19 cellular contexts compared by ENCODE assay signal in the genomic region with DNA sequence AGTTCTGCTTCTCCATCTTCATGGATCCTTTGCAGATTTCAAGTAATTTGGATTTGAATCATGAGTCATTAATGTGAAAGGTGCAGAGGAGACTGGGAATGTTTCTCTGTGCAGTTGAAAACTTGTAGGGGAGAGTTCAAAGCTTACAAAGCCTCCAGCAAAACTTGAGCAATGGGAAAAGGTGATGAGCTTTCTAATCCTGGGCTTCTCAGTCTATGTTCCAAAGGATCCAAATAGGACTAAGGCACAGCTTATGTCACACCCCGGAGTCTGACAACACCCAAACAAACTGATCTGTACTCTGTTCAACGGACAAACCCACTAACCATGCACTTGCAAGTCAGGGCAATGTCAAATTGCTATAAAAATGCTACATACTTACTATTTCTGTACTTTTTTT.
DNase-seq lines count a peak whose midpoint lies in the region; ATAC-seq and TF ChIP-seq lines count a peak whose summit lies in the region.
"Had no signal": no experiment of that assay in that cellular context is flagged by ENCODE, and none has a peak within 500 bp of the region (broad histone marks: within the 10 kb centered on the region; RNA-seq: fewer than 3 reads in every experiment).

No MANE protein-coding gene starts in this region.

- H3K27ac ChIP-seq in A673 (ENCODE audit: low read depth, low read length, poor library complexity, severe bottlenecking): peak overlapping the region; percentile 10
- H3K27ac ChIP-seq in RWPE1: peak overlapping the region; percentile 57
- no peak overlapping the region for H3K27ac ChIP-seq in CD8-positive, alpha-beta memory T cell (ENCODE audit: low read depth, low read length)
- H3K27ac ChIP-seq: SJCRH30 had no signal

- TF ChIP-seq CTCF in A673 (conservative IDR thresholded peaks at IDR 0.05; ENCODE audit: low read depth, low read length): no peak
- TF ChIP-seq CTCF in RWPE1 (conservative IDR thresholded peaks at IDR 0.05; ENCODE audit: low read depth): no peak
- no peak for TF ChIP-seq CTCF in nephron progenitor cell (IDR thresholded peaks at IDR 0.05)

- H3K4me3 Mint-ChIP-seq in nephron progenitor cell: no peak overlapping the region
- no peak overlapping the region for H3K4me3 Mint-ChIP-seq in immature natural killer cell
- no peak overlapping the region for H3K4me3 Mint-ChIP-seq in CD8-positive, alpha-beta memory T cell
- H3K4me3 Mint-ChIP-seq: CD4-positive, CD25-positive, alpha-beta regulatory T cell had no signal

- no peaks in the 10 kb centered on the region for H3K36me3 ChIP-seq in A673 (ENCODE audit: insufficient read depth, low read length, poor library complexity, severe bottlenecking)
- H3K36me3 ChIP-seq in CD8-positive, alpha-beta memory T cell (ENCODE audit: insufficient read depth, low read length): no peaks in the 10 kb centered on the region
- H3K36me3 ChIP-seq: BE2C, HAP-1, SJCRH30 had no signal

- peaks cover 10% of the 10 kb centered on the region for H3K27me3 Mint-ChIP-seq in nephron progenitor cell (ENCODE audit: low read depth, poor library complexity)
- peaks cover 0 to 2% (median 1%) of the 10 kb centered on the region in 3 donors for H3K27me3 Mint-ChIP-seq in immature natural killer cell (ENCODE audit: low read depth in 3 of 3)
- peaks cover 4 to 6% of the 10 kb centered on the region in 2 donors for H3K27me3 Mint-ChIP-seq in CD8-positive, alpha-beta memory T cell

- H3K4me1 ChIP-seq in A673 (ENCODE audit: insufficient read depth, low read length, poor library complexity, severe bottlenecking): peaks cover 15% of the 10 kb centered on the region
- no peaks in the 10 kb centered on the region for H3K4me1 ChIP-seq in CD8-positive, alpha-beta memory T cell (ENCODE audit: insufficient read depth, low read length)
- H3K4me1 ChIP-seq: BE2C, Caco-2 had no signal

- H3K4me1 Mint-ChIP-seq in nephron progenitor cell (peaks cover 9% of the 10 kb centered on the region), immature natural killer cell (peaks cover 9% of the 10 kb centered on the region in 2 donors)
- peaks cover 0 to under 1% (median 0%) of the 10 kb centered on the region in 3 donors for H3K4me1 Mint-ChIP-seq in CD8-positive, alpha-beta memory T cell

- no peak overlapping the region for H3K4me3 ChIP-seq in A673 (ENCODE audit: low read depth, low read length, poor library complexity, severe bottlenecking)
- H3K4me3 ChIP-seq in CD8-positive, alpha-beta memory T cell (ENCODE audit: low read length): no peak overlapping the region
- H3K4me3 ChIP-seq: HAP-1, SJCRH30 had no signal

- POLR2A ChIA-PET in A673 (lab: Charles Lee; ENCODE audit: low non-redundant PET) (no interaction called here), RWPE1 (lab: Yijun Ruan, JAX; ENCODE audit: low non-redundant PET) (no interaction called here)
- POLR2A ChIA-PET in CD8-positive, alpha-beta memory T cell (lab: Charles Lee): no interaction called here

- BruUV-seq in A673 (replicated peaks; lab: Mats Ljungman, UMichigan): no TSS peak

- H3K9me3 ChIP-seq in A673 (ENCODE audit: low read depth, low read length, poor library complexity, severe bottlenecking): no peaks in the 10 kb centered on the region
- H3K9me3 ChIP-seq in CD8-positive, alpha-beta memory T cell (ENCODE audit: low read length): no peaks in the 10 kb centered on the region
- H3K9me3 ChIP-seq: BE2C, Caco-2, HAP-1 had no signal

- H3K36me3 Mint-ChIP-seq in nephron progenitor cell (ENCODE audit: low read depth): peaks cover 13% of the 10 kb centered on the region
- peaks cover 0 to 4% (median 0%) of the 10 kb centered on the region in 3 donors for H3K36me3 Mint-ChIP-seq in immature natural killer cell
- H3K36me3 Mint-ChIP-seq in CD8-positive, alpha-beta memory T cell: peaks cover 0 to 4% (median 0%) of the 10 kb centered on the region in 3 donors

- DNase-seq in A673 (ENCODE audit: low spot score): no peak
- no peak for DNase-seq in RWPE1 (ENCODE audit: low spot score)
- DNase-seq in nephron progenitor cell: no peak
- DNase-seq in immature natural killer cell: no peak
- DNase-seq in CD8-positive, alpha-beta memory T cell: no peak
- DNase-seq in midbrain (lab: John Stamatoyannopoulos, UW): no peak
- DNase-seq: 8988T; BE2C; Caco-2; CD4-positive, CD25-positive, alpha-beta regulatory T cell; GDM1; NCI-H187; NCI-H2227 treated with DMSO at 0.1 percent for 48 hours; NCI-H510A treated with DMSO at 0.1 percent for 48 hours; NCI-H774; SJCRH30 had no signal

- ATAC-seq in esophagus mucosa (peak; percentile 95), HG03521 (IDR thresholded peaks at IDR 0.05; ENCODE audit: unreplicated experiment) (no peak)

- H3K9me3 Mint-ChIP-seq in nephron progenitor cell (peaks cover 26% of the 10 kb centered on the region), immature natural killer cell (peaks cover 0 to 2% (median 0%) of the 10 kb centered on the region in 6 donors)
- H3K9me3 Mint-ChIP-seq in CD8-positive, alpha-beta memory T cell: no peaks in the 10 kb centered on the region

- CTCF ChIA-PET in A673 (lab: Charles Lee): no interaction called here
- CTCF ChIA-PET in RWPE1 (lab: Yijun Ruan, JAX): no interaction called here
- CTCF ChIA-PET in CD8-positive, alpha-beta memory T cell (lab: Charles Lee): no interaction called here

- intact Hi-C loops in A673 (cut with micrococcal nuclease; ENCODE audit: unreplicated experiment): no loop called here

- H3K27ac Mint-ChIP-seq in nephron progenitor cell (peak overlapping the region; percentile 7), immature natural killer cell (no peak overlapping the region)
- H3K27ac Mint-ChIP-seq in CD8-positive, alpha-beta memory T cell: no peak overlapping the region

- H3K27me3 ChIP-seq in A673 (replicated peaks; ENCODE audit: insufficient read depth, low read depth, low read length, poor library complexity): no peaks in the 10 kb centered on the region
- no peaks in the 10 kb centered on the region for H3K27me3 ChIP-seq in CD8-positive, alpha-beta memory T cell (ENCODE audit: insufficient read depth, low read length, poor library complexity, severe bottlenecking)
- H3K27me3 ChIP-seq: BE2C, SJCRH30 had no signal
